In genomic region chr2:195608768-195609454, GRCh38 we compare ENCODE assay signal across 1 cellular context.
TF ChIP-seq lines count a peak whose summit lies in the region.

No MANE protein-coding gene starts in this region.

TF ChIP-seq in IMR-90, 13 proteins besides CTCF, POLR2A, EP300 and RAD21:
- TF ChIP-seq SMC3 (IDR thresholded peaks at IDR 0.05; ENCODE audit: low read depth, low read length), result no peak
- TF ChIP-seq RFX5 (IDR thresholded peaks at IDR 0.05; ENCODE audit: low read depth, low read length), result no peak
- TF ChIP-seq USF2 (IDR thresholded peaks at IDR 0.05; ENCODE audit: low read depth, low read length), result no peak
- TF ChIP-seq MXI1 (IDR thresholded peaks at IDR 0.05; ENCODE audit: borderline replicate concordance, low read depth, low read length), result no peak
- no peak for TF ChIP-seq CEBPB (IDR thresholded peaks at IDR 0.05; ENCODE audit: low read depth, low read length)
- TF ChIP-seq MAFK (IDR thresholded peaks at IDR 0.05; ENCODE audit: low read depth, low read length), result no peak
- no peak for TF ChIP-seq MAZ (IDR thresholded peaks at IDR 0.05; ENCODE audit: borderline replicate concordance, low read depth, low read length)
- no peak for TF ChIP-seq NFE2L2 (IDR thresholded peaks at IDR 0.05; ENCODE audit: low read depth, low read length)
- TF ChIP-seq ELK1 (IDR thresholded peaks at IDR 0.05; ENCODE audit: borderline replicate concordance, low read depth, low read length), result no peak
- TF ChIP-seq BHLHE40 (IDR thresholded peaks at IDR 0.05; ENCODE audit: low read depth, low read length), result no peak
- TF ChIP-seq CHD1 (IDR thresholded peaks at IDR 0.05; ENCODE audit: low read depth, low read length), result no peak
- TF ChIP-seq RCOR1 (IDR thresholded peaks at IDR 0.05; ENCODE audit: insufficient replicate concordance, low read length), result no peak
- no peak for TF ChIP-seq FOS (IDR thresholded peaks at IDR 0.05; ENCODE audit: low read depth, low read length)
TF ChIP-seq in IMR-90: peak in this region for 0.
